In genomic region chr21:16218682-16219343, GRCh38 we compare ENCODE assay signal across 17 cellular contexts.
DNase-seq lines count a peak whose midpoint lies in the region; ATAC-seq, FAIRE-seq and TF ChIP-seq lines count a peak whose summit lies in the region.
"Had no signal": no experiment of that assay in that cellular context is flagged by ENCODE, and none has a peak within 500 bp of the region (broad histone marks: within the 10 kb centered on the region; RNA-seq: fewer than 3 reads in every experiment).

No MANE protein-coding gene starts in this region.

- peaks cover 0 to 42% (median 13%) of the 10 kb centered on the region in 4 donors for H3K4me1 ChIP-seq in right lobe of liver

- TF ChIP-seq POLR2A in right lobe of liver (IDR thresholded peaks at IDR 0.05), result no peak

- H3K36me3 ChIP-seq in right lobe of liver, result no peaks in the 10 kb centered on the region

- peak overlapping the region in 2 of 3 donors; percentile 41 to 71 for H3K27ac ChIP-seq in right lobe of liver

- H3K27me3 ChIP-seq in right lobe of liver, result no peaks in the 10 kb centered on the region

- intact Hi-C loops in right lobe of liver (cut with DNase I), result no loop called here

- peak; percentile 5 for DNase-seq in GM10266 (ENCODE audit: extremely low spot score)
- no peak for DNase-seq in left lobe of liver (ENCODE audit: low spot score)
- no peak for DNase-seq in right lobe of liver
- DNase-seq in GM19239 (ENCODE audit: insufficient read length, low spot score), result no peak
- DNase-seq in SHP77 (lab: John Stamatoyannopoulos, UW), result no peak
- DNase-seq: C1 segment of cervical spinal cord; Calu3; CD4-positive, alpha-beta memory T cell; COR-L47; DMS153; EL; GDM1; GOT3; H7; HCEC 1CT had no signal

- no peak overlapping the region for H3K4me3 ChIP-seq in right lobe of liver

- H3K9me3 ChIP-seq in right lobe of liver, result no peaks in the 10 kb centered on the region

- TF ChIP-seq CTCF in GM10266 (IDR thresholded peaks at IDR 0.05; ENCODE audit: control insufficient read depth, insufficient read depth, low read depth, missing control alignments) (no peak), right lobe of liver (IDR thresholded peaks at IDR 0.05) (no peak)

- FAIRE-seq in GM19239 (lab: Jason Lieb, UNC), result no peak
- FAIRE-seq: GM12892 had no signal

- ATAC-seq in left lobe of liver (peak; percentile 85), right lobe of liver (peak; percentile 88 to 95 (median 92)), GM18858 (IDR thresholded peaks at IDR 0.05; ENCODE audit: unreplicated experiment) (no peak)

- WGBS in right lobe of liver (ENCODE audit: insufficient coverage, low coverage, low lambda C conversion rate, missing lambda C conversion rate), result 31% methylated on average over 4 of the region's 4 CpGs
